Comparison of ENCODE assay signal across 8 cellular contexts in genomic region chr7:26398436-26399308, GRCh38.
DNase-seq lines count a peak whose midpoint lies in the region; ATAC-seq and TF ChIP-seq lines count a peak whose summit lies in the region.

No MANE protein-coding gene starts in this region.

- ATAC-seq in CD4-positive, CD25-positive, alpha-beta regulatory T cell (ENCODE audit: low read depth in 2 of 2) = peak; percentile 59
- peak; percentile 81 for ATAC-seq in GM19023 (IDR thresholded peaks at IDR 0.05; ENCODE audit: unreplicated experiment)
- peak; percentile 73 for ATAC-seq in HG03103 (IDR thresholded peaks at IDR 0.05; ENCODE audit: low read depth, unreplicated experiment)
- peak; percentile 86 for ATAC-seq in mucosa of descending colon

- peaks cover 0 to 3% (median 0%) of the 10 kb centered on the region in 7 donors for H3K9me3 Mint-ChIP-seq in CD4-positive, CD25-positive, alpha-beta regulatory T cell

- WGBS in stomach, 5 donors = 0 to 1% (median 0%) methylated on average over 43 to 86 of the region's 86 CpGs

- H3K4me1 Mint-ChIP-seq in CD4-positive, CD25-positive, alpha-beta regulatory T cell = peaks cover 0 to 20% (median 8%) of the 10 kb centered on the region in 4 donors

- H3K27me3 ChIP-seq in CD4-positive, CD25-positive, alpha-beta regulatory T cell (ENCODE audit: control insufficient read depth, insufficient read depth, low read length) = peaks cover 42% of the 10 kb centered on the region
- H3K27me3 ChIP-seq in stomach = peaks cover 0 to 22% (median 6%) of the 10 kb centered on the region in 3 donors

- no peak overlapping the region for H3K4me3 ChIP-seq in CD4-positive, CD25-positive, alpha-beta regulatory T cell (ENCODE audit: low read depth, low read length)
- H3K4me3 ChIP-seq in mucosa of descending colon (peak overlapping the region; percentile 23), stomach (peak overlapping the region; percentile 60 to 75 (median 66))

- no peaks in the 10 kb centered on the region for H3K36me3 ChIP-seq in CD4-positive, CD25-positive, alpha-beta regulatory T cell (ENCODE audit: control insufficient read depth, insufficient read depth, low read length)
- H3K36me3 ChIP-seq in mucosa of descending colon (ENCODE audit: low read depth) (no peaks in the 10 kb centered on the region), stomach (no peaks in the 10 kb centered on the region)

- H3K27ac ChIP-seq in CD4-positive, CD25-positive, alpha-beta regulatory T cell (ENCODE audit: insufficient read depth, low read length, poor library complexity, severe bottlenecking) = no peak overlapping the region
- H3K27ac ChIP-seq in stomach = peak overlapping the region; percentile 68 to 85 (median 78)

- H3K4me1 ChIP-seq in CD4-positive, CD25-positive, alpha-beta regulatory T cell (ENCODE audit: control insufficient read depth, insufficient read depth, low read length, poor library complexity, severe bottlenecking) = peaks cover 15% of the 10 kb centered on the region
- H3K4me1 ChIP-seq in mucosa of descending colon (ENCODE audit: low read depth) (peaks cover 7% of the 10 kb centered on the region), stomach (peaks cover 14 to 30% (median 22%) of the 10 kb centered on the region in 4 donors)

- peaks cover 37% of the 10 kb centered on the region for H3K27me3 Mint-ChIP-seq in CD4-positive, CD25-positive, alpha-beta regulatory T cell

- TF ChIP-seq CTCF in mucosa of descending colon (IDR thresholded peaks at IDR 0.05) (no peak), stomach (IDR thresholded peaks at IDR 0.05) (no peak)

- DNase-seq in CD4-positive, CD25-positive, alpha-beta regulatory T cell = peak in 2 of 3 donors; percentile 1 to 14
- DNase-seq in NCI-H2227 (lab: John Stamatoyannopoulos, UW; ENCODE audit: unreplicated experiment) (peak; percentile 89), erythroblast (lab: John Stamatoyannopoulos, UW) (peak; percentile 61 to 63), mucosa of descending colon (peak; percentile 62 to 83 (median 74)), stomach (peak; percentile 48)
- peak; percentile 45 to 54 for DNase-seq in activated CD4-positive, alpha-beta T cell treated with anti-CD3 and anti-CD28 coated beads, Interleukin-2, amount 50 U/mL, for 48 hours

- no peak for TF ChIP-seq EP300 in stomach (IDR thresholded peaks at IDR 0.05)

- no peak for TF ChIP-seq POLR2A in erythroblast (IDR thresholded peaks at IDR 0.05; ENCODE audit: low read length)
- TF ChIP-seq POLR2A in stomach (IDR thresholded peaks at IDR 0.05) = no peak

- intact Hi-C loops in mucosa of descending colon (cut with DNase I, micrococcal nuclease) = no loop called here
- intact Hi-C loops in stomach (cut with DNase I; ENCODE audit: low total_unique reads) = no loop called here

- no peaks in the 10 kb centered on the region for H3K36me3 Mint-ChIP-seq in CD4-positive, CD25-positive, alpha-beta regulatory T cell

- no peaks in the 10 kb centered on the region for H3K9me3 ChIP-seq in CD4-positive, CD25-positive, alpha-beta regulatory T cell (ENCODE audit: control insufficient read depth in 2 of 2, low read length in 2 of 2)
- H3K9me3 ChIP-seq in mucosa of descending colon (no peaks in the 10 kb centered on the region), stomach (no peaks in the 10 kb centered on the region)

- peak overlapping the region; percentile 70 to 93 (median 86) for H3K4me3 Mint-ChIP-seq in CD4-positive, CD25-positive, alpha-beta regulatory T cell

- no peak overlapping the region for H3K27ac Mint-ChIP-seq in CD4-positive, CD25-positive, alpha-beta regulatory T cell

Comparison
In these comparisons a context has a peak if more than half of its experiments do, and no peak if none do; other contexts are left out.
1. DNase-seq: peak in every context shown above with its lines; median percentile 89 in NCI-H2227; 74 in mucosa of descending colon; 62 in erythroblast; 50 in activated CD4-positive, alpha-beta T cell treated with anti-CD3 and anti-CD28 coated beads, Interleukin-2, amount 50 U/mL, for 48 hours; 48 in stomach; 8 in CD4-positive, CD25-positive, alpha-beta regulatory T cell.